2 cellular contexts compared by ENCODE assay signal in the genomic region with DNA sequence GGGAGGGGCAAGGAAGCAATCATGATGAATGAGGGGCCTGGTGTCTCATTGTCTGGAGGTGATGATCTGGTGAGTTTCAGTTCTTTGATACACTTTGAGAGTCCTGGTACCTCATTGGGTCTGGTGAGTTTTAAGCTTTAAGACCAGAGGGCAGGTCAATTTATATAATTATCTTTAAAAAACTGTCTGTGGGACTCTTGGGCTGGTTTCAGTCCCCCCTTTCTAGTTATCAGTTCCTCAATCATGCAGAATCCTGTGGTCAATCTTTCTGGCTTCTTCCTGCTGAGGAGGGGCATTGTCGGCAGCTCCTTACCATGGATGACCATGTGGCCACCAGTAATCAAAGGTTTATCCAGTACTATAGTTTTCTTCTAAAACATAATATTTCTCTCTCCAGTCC.
TF ChIP-seq lines count a peak whose summit lies in the region.

No MANE protein-coding gene starts in this region.

TF ChIP-seq in IMR-90, 13 proteins besides CTCF, POLR2A, EP300 and RAD21:
- TF ChIP-seq RCOR1 (IDR thresholded peaks at IDR 0.05; ENCODE audit: insufficient replicate concordance, low read length): no peak
- TF ChIP-seq MXI1 (IDR thresholded peaks at IDR 0.05; ENCODE audit: borderline replicate concordance, low read depth, low read length): no peak
- no peak for TF ChIP-seq FOS (IDR thresholded peaks at IDR 0.05; ENCODE audit: low read depth, low read length)
- TF ChIP-seq MAFK (IDR thresholded peaks at IDR 0.05; ENCODE audit: low read depth, low read length): no peak
- no peak for TF ChIP-seq SMC3 (IDR thresholded peaks at IDR 0.05; ENCODE audit: low read depth, low read length)
- no peak for TF ChIP-seq NFE2L2 (IDR thresholded peaks at IDR 0.05; ENCODE audit: low read depth, low read length)
- TF ChIP-seq ELK1 (IDR thresholded peaks at IDR 0.05; ENCODE audit: borderline replicate concordance, low read depth, low read length): no peak
- TF ChIP-seq, protein P1, sequence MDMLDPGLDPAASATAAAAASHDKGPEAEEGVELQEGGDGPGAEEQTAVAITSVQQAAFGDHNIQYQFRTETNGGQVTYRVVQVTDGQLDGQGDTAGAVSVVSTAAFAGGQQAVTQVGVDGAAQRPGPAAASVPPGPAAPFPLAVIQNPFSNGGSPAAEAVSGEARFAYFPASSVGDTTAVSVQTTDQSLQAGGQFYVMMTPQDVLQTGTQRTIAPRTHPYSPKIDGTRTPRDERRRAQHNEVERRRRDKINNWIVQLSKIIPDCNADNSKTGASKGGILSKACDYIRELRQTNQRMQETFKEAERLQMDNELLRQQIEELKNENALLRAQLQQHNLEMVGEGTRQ (IDR thresholded peaks at IDR 0.05; ENCODE audit: low read depth, low read length): no peak
- TF ChIP-seq RFX5 (IDR thresholded peaks at IDR 0.05; ENCODE audit: low read depth, low read length): no peak
- no peak for TF ChIP-seq CEBPB (IDR thresholded peaks at IDR 0.05; ENCODE audit: low read depth, low read length)
- TF ChIP-seq BHLHE40 (IDR thresholded peaks at IDR 0.05; ENCODE audit: low read depth, low read length): no peak
- no peak for TF ChIP-seq MAZ (IDR thresholded peaks at IDR 0.05; ENCODE audit: borderline replicate concordance, low read depth, low read length)
- TF ChIP-seq CHD1 (IDR thresholded peaks at IDR 0.05; ENCODE audit: low read depth, low read length): no peak

TF ChIP-seq in GM12878, 131 proteins besides CTCF, POLR2A, EP300 and RAD21:
- TF ChIP-seq DPF2 (IDR thresholded peaks at IDR 0.05): 0 out of 2 replicates have a peak, but pooled peaks have one; percentile 33
- TF ChIP-seq TCF7 (IDR thresholded peaks at IDR 0.05; ENCODE audit: borderline replicate concordance): no peak
- TF ChIP-seq SRF (IDR thresholded peaks at IDR 0.05; ENCODE audit: low read depth in 2 of 2, low read length in 2 of 2): no peak
- TF ChIP-seq NR2F1 (conservative IDR thresholded peaks at IDR 0.05): 0 out of 2 replicates have a peak, but pooled peaks have one; percentile 16
- no peak for TF ChIP-seq ZSCAN29 (IDR thresholded peaks at IDR 0.05)
- TF ChIP-seq MTA2 (IDR thresholded peaks at IDR 0.05; ENCODE audit: low read depth): peak; percentile 54
- TF ChIP-seq WRNIP1 (IDR thresholded peaks at IDR 0.05; ENCODE audit: borderline replicate concordance, low read depth, low read length): no peak
- TF ChIP-seq SPI1 (IDR thresholded peaks at IDR 0.05; ENCODE audit: borderline replicate concordance, insufficient read depth, low read depth, low read length): peak; percentile 54; the same call in 1 of the 2 replicates
